ENCODE assay signal across 10 cellular contexts in genomic region chr11:86676533-86677154, GRCh38. TPM values are rescaled to one million over a fixed set of nuclear protein-coding genes. Genes with fewer than 3 reads are reported as not detected.
DNase-seq lines count a peak whose midpoint lies in the region; ATAC-seq and TF ChIP-seq lines count a peak whose summit lies in the region.
"Had no signal": no experiment of that assay in that cellular context is flagged by ENCODE, and none has a peak within 500 bp of the region (broad histone marks: within the 10 kb centered on the region; RNA-seq: fewer than 3 reads in every experiment).

No MANE protein-coding gene starts in this region.

- ATAC-seq in lower lobe of right lung, result no peak
- ATAC-seq in GM21447 (IDR thresholded peaks at IDR 0.05; ENCODE audit: unreplicated experiment), result no peak

- H3K27me3 ChIP-seq in WERI-Rb-1 (ENCODE audit: insufficient read depth, low read depth, severe bottlenecking) (no peaks in the 10 kb centered on the region), lower lobe of right lung (ENCODE audit: low read depth) (no peaks in the 10 kb centered on the region)

- H3K4me1 ChIP-seq in lower lobe of right lung, result peaks cover 10% of the 10 kb centered on the region

- TF ChIP-seq CTCF in WERI-Rb-1 (IDR thresholded peaks at IDR 0.05; ENCODE audit: low read depth, low read length) (peak; percentile 56), lower lobe of right lung (IDR thresholded peaks at IDR 0.05) (peak; percentile 33), RWPE1 (conservative IDR thresholded peaks at IDR 0.05; ENCODE audit: low read depth) (no peak)

- POLR2A ChIA-PET in RWPE1 (lab: Yijun Ruan, JAX; ENCODE audit: low non-redundant PET), result no interaction called here

- DNase-seq in Daoy (ENCODE audit: low read depth) (peak; percentile 59), HuH-7 (ENCODE audit: low spot score) (peak; percentile 43), WERI-Rb-1 (peak; percentile 57), lower lobe of right lung (no peak), RWPE1 (ENCODE audit: low spot score) (no peak), pons (ENCODE audit: low spot score) (no peak), GM19238 (ENCODE audit: insufficient read length, low spot score) (no peak)
- DNase-seq: effector CD4-positive, alpha-beta T cell had no signal

- H3K9me3 ChIP-seq in WERI-Rb-1 (ENCODE audit: severe bottlenecking) (no peaks in the 10 kb centered on the region), lower lobe of right lung (no peaks in the 10 kb centered on the region)

- no peak overlapping the region for H3K4me3 ChIP-seq in WERI-Rb-1 (ENCODE audit: low read depth, low read length)
- no peak overlapping the region for H3K4me3 ChIP-seq in lower lobe of right lung
- H3K4me3 ChIP-seq: skin epidermis had no signal

- no peak overlapping the region for H3K27ac ChIP-seq in WERI-Rb-1
- no peak overlapping the region for H3K27ac ChIP-seq in lower lobe of right lung
- no peak overlapping the region for H3K27ac ChIP-seq in RWPE1
- H3K27ac ChIP-seq: skin epidermis had no signal

- H3K36me3 ChIP-seq in WERI-Rb-1 (no peaks in the 10 kb centered on the region), lower lobe of right lung (no peaks in the 10 kb centered on the region)

- intact Hi-C loops in lower lobe of right lung (cut with DNase I), result no loop called here

- CTCF ChIA-PET in RWPE1 (lab: Yijun Ruan, JAX), result no interaction called here

RNA-seq across cellular contexts. Expression of gene ME3, which starts 4.2 kb away (rescaled TPM):
- 29.8 and 33.8 TPM in 2 replicates for total RNA-seq in Daoy (2014; rRNA removed; shearing (Covaris generic))
- 18.6 TPM for total RNA-seq in lower lobe of right lung

Comparison
In these comparisons a context has a peak if more than half of its experiments do, and no peak if none do; other contexts are left out.
1. DNase-seq: peak in Daoy (single experiment), HuH-7 (single experiment) and WERI-Rb-1 (single experiment); none in lower lobe of right lung (single experiment), RWPE1 (single experiment), pons (single experiment) and GM19238 (single experiment).